In the genomic region with DNA sequence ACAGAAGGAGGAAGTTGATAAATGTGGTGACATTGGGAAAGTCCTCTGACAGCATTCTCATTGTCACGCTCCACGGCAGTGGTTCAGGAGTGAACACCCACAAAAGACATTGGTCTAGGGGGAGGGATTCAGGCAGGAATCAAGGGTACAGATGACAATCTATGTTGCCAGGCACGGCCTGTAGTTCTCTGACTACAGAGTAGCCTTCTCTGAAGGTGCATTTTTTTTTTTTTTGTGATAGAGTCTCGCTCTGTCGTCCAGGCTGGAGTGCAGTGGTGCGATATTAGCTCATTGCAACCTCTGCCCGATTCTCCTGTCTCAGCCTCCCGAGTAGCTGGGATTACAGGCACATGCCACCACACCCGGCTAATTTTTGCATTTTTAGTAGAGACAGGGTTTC, we compare ENCODE assay signal across 8 cellular contexts. TPM values are rescaled to one million over a fixed set of nuclear protein-coding genes. Genes with fewer than 3 reads are reported as not detected.
A peak's percentile ranks its signal among the peaks of the same experiment; 100 is the strongest.
DNase-seq lines count a peak whose midpoint lies in the region; ATAC-seq and TF ChIP-seq lines count a peak whose summit lies in the region.

No MANE protein-coding gene starts in this region.

- H3K27ac Mint-ChIP-seq in T-helper 17 cell: peak overlapping the region; percentile 47

- WGBS in right lobe of liver (ENCODE audit: insufficient coverage, low coverage, low lambda C conversion rate, missing lambda C conversion rate): 61% methylated on average over 9 of the region's 9 CpGs

- no peaks in the 10 kb centered on the region for H3K27me3 ChIP-seq in right lobe of liver
- no peaks in the 10 kb centered on the region for H3K27me3 ChIP-seq in tibial artery

- no peaks in the 10 kb centered on the region for H3K36me3 Mint-ChIP-seq in T-helper 17 cell (ENCODE audit: low read depth)

- TF ChIP-seq CTCF in right lobe of liver (IDR thresholded peaks at IDR 0.05) (no peak), tibial artery (IDR thresholded peaks at IDR 0.05) (no peak)

- peak; percentile 49 for ATAC-seq in GM19023 (IDR thresholded peaks at IDR 0.05; ENCODE audit: unreplicated experiment)
- peak; percentile 55 for ATAC-seq in HG03066 (IDR thresholded peaks at IDR 0.05; ENCODE audit: low read depth, unreplicated experiment)
- peak; percentile 97 for ATAC-seq in T-helper 17 cell
- peak; percentile 53 to 77 (median 72) for ATAC-seq in right lobe of liver

- H3K4me1 Mint-ChIP-seq in T-helper 17 cell: peaks cover 5% of the 10 kb centered on the region

- H3K27ac ChIP-seq in right lobe of liver (no peak overlapping the region), tibial artery (no peak overlapping the region)

- DNase-seq in AML-193 (lab: John Stamatoyannopoulos, UW): peak; percentile 95 to 98
- DNase-seq in T-helper 17 cell: peak in 2 of 3 donors; percentile 17 to 18
- peak in 1 of 3 donors; percentile 31 for DNase-seq in right lobe of liver
- DNase-seq in SK-N-DZ (ENCODE audit: low spot score): no peak
- no peak for DNase-seq in epidermal melanocyte (ENCODE audit: insufficient read length, low spot score)
- no peak for DNase-seq in tibial artery

- H3K4me3 ChIP-seq in right lobe of liver: no peak overlapping the region
- H3K4me3 ChIP-seq in tibial artery: no peak overlapping the region

- H3K36me3 ChIP-seq in right lobe of liver: no peaks in the 10 kb centered on the region
- no peaks in the 10 kb centered on the region for H3K36me3 ChIP-seq in tibial artery

- peaks cover 3% of the 10 kb centered on the region for H3K27me3 Mint-ChIP-seq in T-helper 17 cell

- no peaks in the 10 kb centered on the region for H3K4me1 ChIP-seq in right lobe of liver
- H3K4me1 ChIP-seq in tibial artery: no peaks in the 10 kb centered on the region

- intact Hi-C loops in right lobe of liver (cut with DNase I): no loop called here
- intact Hi-C loops in tibial artery (cut with DNase I; ENCODE audit: low total_unique reads): no loop called here

- H3K4me3 Mint-ChIP-seq in T-helper 17 cell: peak overlapping the region; percentile 69

- H3K9me3 ChIP-seq in T-helper 17 cell (ENCODE audit: control insufficient read depth, low read length, poor library complexity, severe bottlenecking) (no peaks in the 10 kb centered on the region), right lobe of liver (no peaks in the 10 kb centered on the region), tibial artery (no peaks in the 10 kb centered on the region)

- no peak for TF ChIP-seq POLR2A in right lobe of liver (IDR thresholded peaks at IDR 0.05)

RNA-seq across cellular contexts. Expression of a gene that starts 7.4 kb away (rescaled TPM):
- total RNA-seq in T-helper 17 cell: 100 to 1,000 TPM; 138 to 183 TPM
- 10 to 100 TPM; 29.8 to 48.0 (median 32.9) TPM for total RNA-seq in right lobe of liver
- polyA plus RNA-seq in SK-N-DZ (2014; cell fraction: cytosol; rRNA removed): 42.2 and 50.9 TPM in 2 replicates
- polyA plus RNA-seq in SK-N-DZ (2014; cell fraction: nucleus; rRNA removed): 10.6 and 31.7 TPM in 2 replicates

RNA-seq across cellular contexts. Expression of a gene that starts 12.4 kb away (rescaled TPM):
- total RNA-seq in T-helper 17 cell (10 to 100 TPM; 30.8 to 47.5 TPM), right lobe of liver (1 to 10 TPM in 5 of 6 experiments, under 1 TPM in 1; 0.31 to 7.4 (median 2.0) TPM)
- polyA plus RNA-seq in SK-N-DZ (2014; cell fraction: cytosol; rRNA removed): 271 and 312 TPM in 2 replicates
- 109 and 143 TPM in 2 replicates for polyA plus RNA-seq in SK-N-DZ (2014; cell fraction: nucleus; rRNA removed)

RNA-seq across cellular contexts. Expression of a gene that starts 38.3 kb away (rescaled TPM):
- 10 to 100 TPM; 15.5 to 23.3 TPM for total RNA-seq in T-helper 17 cell
- 10 to 100 TPM; 14.6 to 58.6 (median 16.0) TPM for total RNA-seq in right lobe of liver
- 87.8 and 89.7 TPM in 2 replicates for polyA plus RNA-seq in SK-N-DZ (2014; cell fraction: cytosol; rRNA removed)
- 43.4 and 51.8 TPM in 2 replicates for polyA plus RNA-seq in SK-N-DZ (2014; cell fraction: nucleus; rRNA removed)

Comparison
In these comparisons a context has a peak if more than half of its experiments do, and no peak if none do; other contexts are left out.
1. DNase-seq: peak in AML-193 (2 of 2) and T-helper 17 cell (2 of 3); none in SK-N-DZ (single experiment), epidermal melanocyte (single experiment) and tibial artery (0 of 2).
2. Peak in every context shown above with its lines, with median percentiles within 50 percentile points of each other: ATAC-seq.